In genomic region chr20:59770270-59770669, GRCh38 we compare ENCODE assay signal across 15 cellular contexts.
A peak's percentile ranks its signal among the peaks of the same experiment; 100 is the strongest.
DNase-seq lines count a peak whose midpoint lies in the region; ATAC-seq and TF ChIP-seq lines count a peak whose summit lies in the region.
"Had no signal": no experiment of that assay in that cellular context is flagged by ENCODE, and none has a peak within 500 bp of the region (broad histone marks: within the 10 kb centered on the region; RNA-seq: fewer than 3 reads in every experiment).

No MANE protein-coding gene starts in this region.

- H4K8ac ChIP-seq in mesendoderm (ENCODE audit: low read depth, low read length) = no peak overlapping the region

- H3K18ac ChIP-seq in mesendoderm (ENCODE audit: low read length) = no peak overlapping the region

- no peak overlapping the region for H4K5ac ChIP-seq in mesendoderm (ENCODE audit: low read length)

- ATAC-seq in HG02885 (IDR thresholded peaks at IDR 0.05; ENCODE audit: poor library complexity, unreplicated experiment) = no peak

- H3K4me3 ChIP-seq in mesendoderm (ENCODE audit: low read length) = no peak overlapping the region
- H3K4me3 ChIP-seq: colonic mucosa, esophagus muscularis mucosa, lung, smooth muscle cell had no signal

- no peak overlapping the region for H2AK5ac ChIP-seq in mesendoderm (ENCODE audit: low read length)

- no peaks in the 10 kb centered on the region for H3K4me1 ChIP-seq in mesendoderm (ENCODE audit: control insufficient read depth, low read depth, low read length)
- H3K4me1 ChIP-seq: colonic mucosa had no signal

- no peak overlapping the region for H2BK15ac ChIP-seq in mesendoderm (replicated peaks; ENCODE audit: low read depth)

- H3K36me3 ChIP-seq in mesendoderm (ENCODE audit: control insufficient read depth, insufficient read depth, low read length) = no peaks in the 10 kb centered on the region
- H3K36me3 ChIP-seq: colonic mucosa, esophagus muscularis mucosa had no signal

- H3K23ac ChIP-seq in mesendoderm (ENCODE audit: low read length) = no peak overlapping the region

- WGBS in mesendoderm (ENCODE audit: extremely low coverage, insufficient coverage, low lambda C conversion rate) = no CpG with 5 or more reads among the region's 3 CpGs

- no peaks in the 10 kb centered on the region for H3K79me2 ChIP-seq in mesendoderm (ENCODE audit: control insufficient read depth, insufficient read depth, low read length)

- in situ Hi-C loops in Caki2 (cut with HindIII; ENCODE audit: low pct_unique_long_range_greater_than_20kb, low sequenced_read_pairs) = no loop called here

- H3K4me2 ChIP-seq in mesendoderm (ENCODE audit: low read length) = no peak overlapping the region
- H3K4me2 ChIP-seq: smooth muscle cell had no signal

- peak; percentile 12 for DNase-seq in Caki2 (ENCODE audit: low read depth)
- peak; percentile 21 for DNase-seq in HEK293T (ENCODE audit: extremely low spot score)
- DNase-seq in SW480 (ENCODE audit: low spot score) = peak; percentile 27
- peak; percentile 30 for DNase-seq in mesendoderm
- no peak for DNase-seq in NCI-H345 treated with DMSO at 0.1 percent for 48 hours (lab: John Stamatoyannopoulos, UW; ENCODE audit: unreplicated experiment)
- no peak for DNase-seq in DMS 273 (lab: John Stamatoyannopoulos, UW; ENCODE audit: unreplicated experiment)
- DNase-seq in T-helper 2 cell = no peak
- DNase-seq: activated CD4-positive, alpha-beta T cell treated with anti-CD3 and anti-CD28 coated beads for 48 hours; activated T-cell treated with anti-CD3 and anti-CD28 coated beads, Interleukin-2, amount 50 U/mL, for 24 hours; colonic mucosa; nucleus accumbens had no signal

- no peak overlapping the region for H2BK120ac ChIP-seq in mesendoderm (ENCODE audit: low read depth, low read length)

- H3K56ac ChIP-seq in mesendoderm (ENCODE audit: low read length) = no peak overlapping the region

- H3K27me3 ChIP-seq in mesendoderm (ENCODE audit: insufficient read depth, low read length, poor library complexity) = no peaks in the 10 kb centered on the region
- H3K27me3 ChIP-seq: colonic mucosa had no signal

- H3K27ac ChIP-seq in mesendoderm (ENCODE audit: low read depth, low read length) = no peak overlapping the region
- H3K27ac ChIP-seq: colonic mucosa, esophagus muscularis mucosa had no signal

- H3K79me1 ChIP-seq in mesendoderm (ENCODE audit: low read length) = no peaks in the 10 kb centered on the region

- no peak overlapping the region for H3K9ac ChIP-seq in mesendoderm (ENCODE audit: low read length)

- no peak overlapping the region for H3K4ac ChIP-seq in mesendoderm (ENCODE audit: low read depth, low read length)

- H2BK5ac ChIP-seq in mesendoderm (ENCODE audit: low read length) = no peak overlapping the region

- CTCF ChIA-PET in HEK293T (lab: Yijun Ruan, JAX) = interaction anchor here (0.7 kb wide), 1 partner anchor 13 kb away, joined by 4 read pairs; no protein-coding TSS in a partner anchor

- POLR2A ChIA-PET in HEK293T (lab: Yijun Ruan, JAX) = no interaction called here

TF ChIP-seq in HEK293T, 16 proteins besides CTCF, POLR2A, EP300 and RAD21:
- no peak for TF ChIP-seq SUZ12 (IDR thresholded peaks at IDR 0.05)
- no peak for TF ChIP-seq L3MBTL2 (conservative IDR thresholded peaks at IDR 0.05)
- TF ChIP-seq ZNF384 (IDR thresholded peaks at IDR 0.05) = no peak
- no peak for TF ChIP-seq ARNT (IDR thresholded peaks at IDR 0.05)
- no peak for TF ChIP-seq ELF4 (IDR thresholded peaks at IDR 0.05)
- no peak for TF ChIP-seq SP1 (IDR thresholded peaks at IDR 0.05)
- no peak for TF ChIP-seq FOXK2 (IDR thresholded peaks at IDR 0.05)
- TF ChIP-seq FOXA1 (IDR thresholded peaks at IDR 0.05) = no peak
- TF ChIP-seq BHLHE40 (IDR thresholded peaks at IDR 0.05; ENCODE audit: borderline replicate concordance) = no peak
- no peak for TF ChIP-seq CTBP1 (IDR thresholded peaks at IDR 0.05; ENCODE audit: borderline replicate concordance)
- no peak for TF ChIP-seq HDGF (IDR thresholded peaks at IDR 0.05; ENCODE audit: borderline replicate concordance)
- no peak for TF ChIP-seq FOXM1 (IDR thresholded peaks at IDR 0.05; ENCODE audit: borderline replicate concordance)

Comparison
In these comparisons a context has a peak if more than half of its experiments do, and no peak if none do; other contexts are left out.
1. DNase-seq: peak in Caki2 (single experiment), HEK293T (single experiment), SW480 (single experiment) and mesendoderm (single experiment); none in NCI-H345 treated with DMSO at 0.1 percent for 48 hours (single experiment), DMS 273 (single experiment) and T-helper 2 cell (0 of 5).